In genomic region chr14:37985826-37986470, GRCh38 we compare ENCODE assay signal across 10 cellular contexts.
DNase-seq lines count a peak whose midpoint lies in the region; ATAC-seq, FAIRE-seq and TF ChIP-seq lines count a peak whose summit lies in the region.
"Had no signal": no experiment of that assay in that cellular context is flagged by ENCODE, and none has a peak within 500 bp of the region (broad histone marks: within the 10 kb centered on the region; RNA-seq: fewer than 3 reads in every experiment).

No MANE protein-coding gene starts in this region.

- H3K4me3 Mint-ChIP-seq in T-helper 17 cell, result no peak overlapping the region
- H3K4me3 Mint-ChIP-seq: dendritic cell treated with granulocyte-macrophage colony-stimulating factor and Interleukin-4, amounts not matched to agents 40 ng/mL and 50 ng/mL, for 4 days had no signal

- peak; percentile 39 for ATAC-seq in T-helper 17 cell
- peak; percentile 93 for ATAC-seq in HepG2
- ATAC-seq in HG02884 (IDR thresholded peaks at IDR 0.05; ENCODE audit: unreplicated experiment), result no peak

- TF ChIP-seq POLR2A in HepG2 (IDR thresholded peaks at IDR 0.05; ENCODE audit: insufficient read depth in 1 of 2, low read depth in 2 of 2, low read length in 2 of 2), result no peak

- no peak for TF ChIP-seq EP300 in HepG2 (IDR thresholded peaks at IDR 0.05; ENCODE audit: low read depth in 2 of 2, low read length in 2 of 2)
- no peak for TF ChIP-seq EP300 in HepG2 (CRISPR knock-in tag; IDR thresholded peaks at IDR 0.05; ENCODE audit: borderline replicate concordance)

- H3K4me1 Mint-ChIP-seq in T-helper 17 cell, result no peaks in the 10 kb centered on the region

- TF ChIP-seq RAD21 in HepG2 (CRISPR knock-in tag; IDR thresholded peaks at IDR 0.05), result no peak

- TF ChIP-seq CTCF in brain microvascular endothelial cell (IDR thresholded peaks at IDR 0.05; ENCODE audit: low read depth, low read length, missing control alignments) (peak; percentile 67), HepG2 (CRISPR knock-in tag; IDR thresholded peaks at IDR 0.05) (peak; percentile 89)

- intact Hi-C loops in HepG2 (cut with micrococcal nuclease; ENCODE audit: unreplicated experiment), result loop anchor here (1.0 to 10.0 kb wide), 4 partner anchors 31 to 1029 kb away; no protein-coding TSS in a partner anchor

- in situ Hi-C loops in brain microvascular endothelial cell (cut with HindIII; ENCODE audit: low pct_ligation_motif_present, low sequenced_read_pairs) (no loop called here), HepG2 (cut with HindIII; ENCODE audit: extremely low pct_ligation_motif_present, low pct_unique_long_range_greater_than_20kb) (no loop called here)

- CTCF ChIA-PET in HepG2 (lab: Yijun Ruan, JAX; ENCODE audit: low intra/inter-chr PET ratio, low total read pairs), result interaction anchor here (1.1 to 1.4 kb wide), 3 partner anchors 211 to 881 kb away, joined by 4 to 8 read pairs (median 6); no protein-coding TSS in a partner anchor

- H3K27me3 ChIP-seq in brain microvascular endothelial cell (replicated peaks) (no peaks in the 10 kb centered on the region), HepG2 (ENCODE audit: control insufficient read depth in 1 of 2, insufficient read depth in 2 of 2, low read length in 2 of 2) (no peaks in the 10 kb centered on the region; a peak in 1 of 5 replicates)
- H3K27me3 ChIP-seq: BLaER1 had no signal

- H3K79me2 ChIP-seq in HepG2 (ENCODE audit: insufficient read depth, low read length), result no peaks in the 10 kb centered on the region

- WGBS in HepG2 (ENCODE audit: low lambda C conversion rate), result 14% methylated on average over 2 of the region's 2 CpGs

- no peak overlapping the region for H3K4me2 ChIP-seq in HepG2 (ENCODE audit: low read depth, low read length)
- H3K4me2 ChIP-seq: BLaER1 had no signal

- BruUV-seq in HepG2 (replicated peaks; lab: Mats Ljungman, UMichigan), result no TSS peak

- no peaks in the 10 kb centered on the region for H3K4me1 ChIP-seq in HepG2 (ENCODE audit: insufficient read depth, low read length)
- H3K4me1 ChIP-seq: BLaER1 had no signal

- POLR2A ChIA-PET in HepG2 (lab: Yijun Ruan, JAX), result no interaction called here

- H3K27me3 Mint-ChIP-seq in T-helper 17 cell, result no peaks in the 10 kb centered on the region
- H3K27me3 Mint-ChIP-seq: dendritic cell treated with granulocyte-macrophage colony-stimulating factor and Interleukin-4, amounts not matched to agents 40 ng/mL and 50 ng/mL, for 4 days had no signal

- H3K36me3 ChIP-seq in brain microvascular endothelial cell (replicated peaks) (no peaks in the 10 kb centered on the region), HepG2 (replicated peaks in 1 of 2; ENCODE audit: control insufficient read depth in 1 of 2, insufficient read depth in 2 of 2, low read length in 2 of 2) (no peaks in the 10 kb centered on the region)
- H3K36me3 ChIP-seq: BLaER1 had no signal

- H2AFZ ChIP-seq in HepG2 (ENCODE audit: low read length), result no peak overlapping the region

- no peak overlapping the region for H3K9ac ChIP-seq in HepG2 (ENCODE audit: insufficient read depth, low read depth, low read length)
- H3K9ac ChIP-seq: BLaER1 had no signal

- H3K27ac Mint-ChIP-seq in T-helper 17 cell, result no peak overlapping the region
- H3K27ac Mint-ChIP-seq: dendritic cell treated with granulocyte-macrophage colony-stimulating factor and Interleukin-4, amounts not matched to agents 40 ng/mL and 50 ng/mL, for 4 days had no signal

- H3K27ac ChIP-seq in brain microvascular endothelial cell (no peak overlapping the region), HepG2 (ENCODE audit: extremely low read length, insufficient read depth, low read length) (no peak overlapping the region)
- H3K27ac ChIP-seq: BLaER1 had no signal

- DNase-seq in NCI-H1417 (lab: John Stamatoyannopoulos, UW) (peak; percentile 51 to 77 (median 56)), NCI-H1417 treated with DMSO at 0.1 percent for 48 hours (lab: John Stamatoyannopoulos, UW) (no peak), T-helper 17 cell (peak in 2 of 3 donors; percentile 12 to 14), brain microvascular endothelial cell (peak; percentile 0), HepG2 (ENCODE audit: low spot score) (peak; percentile 77)
- peak; percentile 50 for DNase-seq in Jurkat, Clone E6-1 (ENCODE audit: low read depth, low spot score)
- DNase-seq in stimulated activated CD8-positive, alpha-beta memory T cell treated with anti-CD3 and anti-CD28 coated beads, Interleukin-15, amount 100 ng/mL, for 4 hours (ENCODE audit: low read depth in 2 of 2), result peak; percentile 2 to 6

- no peaks in the 10 kb centered on the region for H3K36me3 Mint-ChIP-seq in T-helper 17 cell (ENCODE audit: low read depth)

- H3K9me3 ChIP-seq in T-helper 17 cell (ENCODE audit: control insufficient read depth, low read length, poor library complexity, severe bottlenecking) (no peaks in the 10 kb centered on the region), HepG2 (ENCODE audit: low read length) (peaks cover 6% of the 10 kb centered on the region)

- FAIRE-seq in HepG2 (lab: Jason Lieb, UNC), result peak; percentile 84

- no peak overlapping the region for H3K4me3 ChIP-seq in Jurkat, Clone E6-1 (ENCODE audit: low read length)
- no peak overlapping the region for H3K4me3 ChIP-seq in brain microvascular endothelial cell (ENCODE audit: low read depth, low read length)
- no peak overlapping the region for H3K4me3 ChIP-seq in HepG2 (replicated peaks in 1 of 3; ENCODE audit: insufficient read depth in 1 of 3, low read depth in 2 of 3, low read length in 3 of 3)
- H3K4me3 ChIP-seq: BLaER1 had no signal

- no peaks in the 10 kb centered on the region for H4K20me1 ChIP-seq in HepG2 (ENCODE audit: insufficient read depth, low read length)
- H4K20me1 ChIP-seq: BLaER1 had no signal

TF ChIP-seq in HepG2, 621 proteins besides CTCF, POLR2A, EP300 and RAD21 (continues in another document):
- TF ChIP-seq SMC3 (IDR thresholded peaks at IDR 0.05; ENCODE audit: low read length) (peak; percentile 84), PPARG (CRISPR knock-in tag; conservative IDR thresholded peaks at IDR 0.05) (peak; percentile 33; the same call in 1 of the 2 replicates), NFYC (CRISPR knock-in tag; IDR thresholded peaks at IDR 0.05) (no peak), SNAPC2 (CRISPR knock-in tag; IDR thresholded peaks at IDR 0.05) (0 out of 2 replicates have a peak, but pooled peaks have one; percentile 22), ZGPAT (CRISPR knock-in tag; IDR thresholded peaks at IDR 0.05) (0 out of 2 replicates have a peak, but pooled peaks have one; percentile 20), STAG1 (CRISPR knock-in tag; IDR thresholded peaks at IDR 0.05) (peak; percentile 71), ZNF605 (CRISPR knock-in tag; IDR thresholded peaks at IDR 0.05) (peak; percentile 27; the same call in 1 of the 2 replicates), HIVEP1 (CRISPR knock-in tag; IDR thresholded peaks at IDR 0.05) (no peak), ZNF549 (CRISPR knock-in tag; IDR thresholded peaks at IDR 0.05) (0 out of 2 replicates have a peak, but pooled peaks have one; percentile 29), ZSCAN25 (CRISPR knock-in tag; IDR thresholded peaks at IDR 0.05) (no peak), ATF4 (CRISPR knock-in tag; IDR thresholded peaks at IDR 0.05) (0 out of 4 replicates have a peak, but pooled peaks of 1 of the 2 experiments have one; percentile 21), ZMAT3 (CRISPR knock-in tag; conservative IDR thresholded peaks at IDR 0.05) (0 out of 2 replicates have a peak, but pooled peaks have one; percentile 51), THRA (CRISPR knock-in tag; IDR thresholded peaks at IDR 0.05; ENCODE audit: borderline replicate concordance) (peak; percentile 17; the same call in 1 of the 2 replicates), ZNF614 (CRISPR knock-in tag; IDR thresholded peaks at IDR 0.05; ENCODE audit: borderline replicate concordance) (no peak), ZSCAN5A (CRISPR knock-in tag; IDR thresholded peaks at IDR 0.05; ENCODE audit: borderline replicate concordance) (no peak)
